ENCODE assay signal across 1 cellular context in the genomic region with DNA sequence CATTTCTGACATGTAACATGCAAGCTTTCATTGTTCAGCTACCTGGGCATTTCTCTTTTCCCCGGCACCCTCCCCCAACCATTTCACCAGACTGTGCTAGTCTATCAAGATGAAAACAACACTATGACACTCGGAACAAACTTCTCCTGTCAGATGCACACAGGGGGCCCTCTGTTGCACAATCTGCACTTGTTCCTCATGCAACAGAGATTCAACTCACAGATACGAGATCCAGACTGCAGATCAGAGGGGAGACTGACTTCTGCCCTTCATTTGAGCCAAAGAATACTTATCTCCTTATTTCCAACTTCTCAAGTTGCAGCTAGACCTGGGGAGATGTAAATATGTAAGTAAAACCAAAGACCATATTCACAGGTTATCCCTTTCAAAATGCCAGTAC.
TF ChIP-seq lines count a peak whose summit lies in the region.

No MANE protein-coding gene starts in this region.

TF ChIP-seq in K562, 482 proteins besides CTCF, POLR2A, EP300 and RAD21 (continued from another document):
- TF ChIP-seq, protein P1, sequence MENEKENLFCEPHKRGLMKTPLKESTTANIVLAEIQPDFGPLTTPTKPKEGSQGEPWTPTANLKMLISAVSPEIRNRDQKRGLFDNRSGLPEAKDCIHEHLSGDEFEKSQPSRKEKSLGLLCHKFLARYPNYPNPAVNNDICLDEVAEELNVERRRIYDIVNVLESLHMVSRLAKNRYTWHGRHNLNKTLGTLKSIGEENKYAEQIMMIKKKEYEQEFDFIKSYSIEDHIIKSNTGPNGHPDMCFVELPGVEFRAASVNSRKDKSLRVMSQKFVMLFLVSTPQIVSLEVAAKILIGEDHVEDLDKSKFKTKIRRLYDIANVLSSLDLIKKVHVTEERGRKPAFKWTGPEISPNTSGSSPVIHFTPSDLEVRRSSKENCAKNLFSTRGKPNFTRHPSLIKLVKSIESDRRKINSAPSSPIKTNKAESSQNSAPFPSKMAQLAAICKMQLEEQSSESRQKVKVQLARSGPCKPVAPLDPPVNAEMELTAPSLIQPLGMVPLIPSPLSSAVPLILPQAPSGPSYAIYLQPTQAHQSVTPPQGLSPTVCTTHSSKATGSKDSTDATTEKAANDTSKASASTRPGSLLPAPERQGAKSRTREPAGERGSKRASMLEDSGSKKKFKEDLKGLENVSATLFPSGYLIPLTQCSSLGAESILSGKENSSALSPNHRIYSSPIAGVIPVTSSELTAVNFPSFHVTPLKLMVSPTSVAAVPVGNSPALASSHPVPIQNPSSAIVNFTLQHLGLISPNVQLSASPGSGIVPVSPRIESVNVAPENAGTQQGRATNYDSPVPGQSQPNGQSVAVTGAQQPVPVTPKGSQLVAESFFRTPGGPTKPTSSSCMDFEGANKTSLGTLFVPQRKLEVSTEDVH (IDR thresholded peaks at IDR 0.05; ENCODE audit: low read depth, partially characterized antibody), result no peak
TF ChIP-seq in K562: peak in this region for 2.
